Comparison of ENCODE assay signal across 1 cellular context in the genomic region with DNA sequence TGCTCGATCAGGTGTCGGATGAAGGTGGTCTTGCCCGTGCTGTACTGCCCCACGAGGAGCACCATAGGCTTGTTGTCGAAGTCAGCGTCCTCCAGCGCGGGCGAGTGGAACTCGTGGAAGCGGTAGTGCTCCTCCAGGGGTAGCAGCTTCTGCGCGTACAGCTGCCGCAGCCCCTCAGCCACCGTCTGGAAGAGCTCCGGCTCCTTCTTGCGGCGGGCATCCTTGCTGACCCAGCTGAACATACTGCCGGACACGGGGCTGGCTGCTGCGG.
A peak's percentile ranks its signal among the peaks of the same experiment; 100 is the strongest.
TF ChIP-seq lines count a peak whose summit lies in the region.

No MANE protein-coding gene starts in this region.

TF ChIP-seq in IMR-90, 13 proteins besides CTCF, POLR2A, EP300 and RAD21:
- no peak for TF ChIP-seq NFE2L2 (IDR thresholded peaks at IDR 0.05; ENCODE audit: low read depth, low read length)
- TF ChIP-seq, protein P1, sequence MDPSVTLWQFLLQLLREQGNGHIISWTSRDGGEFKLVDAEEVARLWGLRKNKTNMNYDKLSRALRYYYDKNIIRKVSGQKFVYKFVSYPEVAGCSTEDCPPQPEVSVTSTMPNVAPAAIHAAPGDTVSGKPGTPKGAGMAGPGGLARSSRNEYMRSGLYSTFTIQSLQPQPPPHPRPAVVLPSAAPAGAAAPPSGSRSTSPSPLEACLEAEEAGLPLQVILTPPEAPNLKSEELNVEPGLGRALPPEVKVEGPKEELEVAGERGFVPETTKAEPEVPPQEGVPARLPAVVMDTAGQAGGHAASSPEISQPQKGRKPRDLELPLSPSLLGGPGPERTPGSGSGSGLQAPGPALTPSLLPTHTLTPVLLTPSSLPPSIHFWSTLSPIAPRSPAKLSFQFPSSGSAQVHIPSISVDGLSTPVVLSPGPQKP (IDR thresholded peaks at IDR 0.05; ENCODE audit: borderline replicate concordance, low read depth, low read length) = no peak
- no peak for TF ChIP-seq BHLHE40 (IDR thresholded peaks at IDR 0.05; ENCODE audit: low read depth, low read length)
- no peak for TF ChIP-seq RFX5 (IDR thresholded peaks at IDR 0.05; ENCODE audit: low read depth, low read length)
- no peak for TF ChIP-seq RCOR1 (IDR thresholded peaks at IDR 0.05; ENCODE audit: insufficient replicate concordance, low read length)
- TF ChIP-seq MXI1 (IDR thresholded peaks at IDR 0.05; ENCODE audit: borderline replicate concordance, low read depth, low read length) = 0 out of 2 replicates have a peak, but pooled peaks have one; percentile 7
- no peak for TF ChIP-seq SMC3 (IDR thresholded peaks at IDR 0.05; ENCODE audit: low read depth, low read length)
- TF ChIP-seq CHD1 (IDR thresholded peaks at IDR 0.05; ENCODE audit: low read depth, low read length) = peak; percentile 93; the same call in 1 of the 2 replicates
- TF ChIP-seq, protein P2, sequence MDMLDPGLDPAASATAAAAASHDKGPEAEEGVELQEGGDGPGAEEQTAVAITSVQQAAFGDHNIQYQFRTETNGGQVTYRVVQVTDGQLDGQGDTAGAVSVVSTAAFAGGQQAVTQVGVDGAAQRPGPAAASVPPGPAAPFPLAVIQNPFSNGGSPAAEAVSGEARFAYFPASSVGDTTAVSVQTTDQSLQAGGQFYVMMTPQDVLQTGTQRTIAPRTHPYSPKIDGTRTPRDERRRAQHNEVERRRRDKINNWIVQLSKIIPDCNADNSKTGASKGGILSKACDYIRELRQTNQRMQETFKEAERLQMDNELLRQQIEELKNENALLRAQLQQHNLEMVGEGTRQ (IDR thresholded peaks at IDR 0.05; ENCODE audit: low read depth, low read length) = no peak
- no peak for TF ChIP-seq MAFK (IDR thresholded peaks at IDR 0.05; ENCODE audit: low read depth, low read length)
- no peak for TF ChIP-seq FOS (IDR thresholded peaks at IDR 0.05; ENCODE audit: low read depth, low read length)
- TF ChIP-seq MAZ (IDR thresholded peaks at IDR 0.05; ENCODE audit: borderline replicate concordance, low read depth, low read length) = no peak
- TF ChIP-seq CEBPB (IDR thresholded peaks at IDR 0.05; ENCODE audit: low read depth, low read length) = no peak
